Comparison of ENCODE assay signal across 1 cellular context in genomic region chr2:177187631-177188312, GRCh38.
TF ChIP-seq lines count a peak whose summit lies in the region.

No MANE protein-coding gene starts in this region.

TF ChIP-seq in HEK293, 187 proteins besides CTCF, POLR2A, EP300 and RAD21 (continued from another document and continues in another):
- TF ChIP-seq ZSCAN30 (tag by site-specific recombination; IDR thresholded peaks at IDR 0.05) (no peak), GLI4 (tag by site-specific recombination; IDR thresholded peaks at IDR 0.05) (no peak), ZBTB20 (tag by site-specific recombination; IDR thresholded peaks at IDR 0.05) (no peak), ZBTB11 (tag by site-specific recombination; conservative IDR thresholded peaks at IDR 0.05; ENCODE audit: low read depth) (no peak), ZBTB26 (tag by site-specific recombination; optimal IDR thresholded peaks at IDR 0.05) (no peak), BCL6B (tag by site-specific recombination; IDR thresholded peaks at IDR 0.05) (0 out of 2 replicates have a peak, but pooled peaks have one; percentile 38), SP3 (tag by site-specific recombination; IDR thresholded peaks at IDR 0.05) (0 out of 2 replicates have a peak, but pooled peaks have one; percentile 14), BCL11A (tag by site-specific recombination; IDR thresholded peaks at IDR 0.05; ENCODE audit: low read depth) (no peak), REPIN1 (tag by site-specific recombination; IDR thresholded peaks at IDR 0.05; ENCODE audit: low read depth) (no peak), ZSCAN18 (tag by site-specific recombination; IDR thresholded peaks at IDR 0.05) (no peak), ZNF274 (IDR thresholded peaks at IDR 0.05; ENCODE audit: low read length) (no peak), ZNF274 (tag by site-specific recombination; IDR thresholded peaks at IDR 0.05; ENCODE audit: borderline replicate concordance) (no peak), ZSCAN23 (tag by site-specific recombination; IDR thresholded peaks at IDR 0.05) (no peak), ZNF658 (tag by site-specific recombination; IDR thresholded peaks at IDR 0.05) (no peak), ZNF394 (tag by site-specific recombination; IDR thresholded peaks at IDR 0.05; ENCODE audit: borderline replicate concordance) (no peak; the same call in 1 of the 2 replicates), ZNF585B (tag by site-specific recombination; IDR thresholded peaks at IDR 0.05) (no peak), ZNF513 (tag by site-specific recombination; IDR thresholded peaks at IDR 0.05) (no peak), ZNF10 (tag by site-specific recombination; IDR thresholded peaks at IDR 0.05) (peak; percentile 72), ZNF16 (tag by site-specific recombination; IDR thresholded peaks at IDR 0.05; ENCODE audit: low read depth) (no peak), ZNF555 (tag by site-specific recombination; conservative IDR thresholded peaks at IDR 0.05) (no peak), ZNF23 (tag by site-specific recombination; IDR thresholded peaks at IDR 0.05; ENCODE audit: borderline replicate concordance) (no peak), ZNF155 (tag by site-specific recombination; IDR thresholded peaks at IDR 0.05) (no peak), ZNF623 (tag by site-specific recombination; IDR thresholded peaks at IDR 0.05) (no peak), OVOL3 (tag by site-specific recombination; IDR thresholded peaks at IDR 0.05) (no peak), ZNF621 (tag by site-specific recombination; IDR thresholded peaks at IDR 0.05) (no peak), ZNF571 (tag by site-specific recombination; IDR thresholded peaks at IDR 0.05) (no peak), ZNF302 (tag by site-specific recombination; IDR thresholded peaks at IDR 0.05; ENCODE audit: low read depth) (no peak), ELK4 (IDR thresholded peaks at IDR 0.05; ENCODE audit: borderline replicate concordance, low read depth, low read length) (no peak), ZBTB17 (tag by site-specific recombination; IDR thresholded peaks at IDR 0.05) (peak; percentile 89), ZNF473 (tag by site-specific recombination; IDR thresholded peaks at IDR 0.05) (no peak), ZNF600 (tag by site-specific recombination; IDR thresholded peaks at IDR 0.05) (no peak), ZNF626 (tag by site-specific recombination; IDR thresholded peaks at IDR 0.05) (no peak), ZNF19 (tag by site-specific recombination; IDR thresholded peaks at IDR 0.05; ENCODE audit: low read depth) (no peak), ZNF707 (tag by site-specific recombination; IDR thresholded peaks at IDR 0.05) (no peak), HOXC10 (CRISPR knock-in tag; IDR thresholded peaks at IDR 0.05) (no peak), ZBTB10 (tag by site-specific recombination; IDR thresholded peaks at IDR 0.05) (no peak), ZEB2 (tag by site-specific recombination; IDR thresholded peaks at IDR 0.05) (peak; percentile 69), ZBTB48 (tag by site-specific recombination; IDR thresholded peaks at IDR 0.05) (no peak), ZNF18 (tag by site-specific recombination; IDR thresholded peaks at IDR 0.05) (no peak), GLIS2 (tag by site-specific recombination; IDR thresholded peaks at IDR 0.05) (no peak), PATZ1 (tag by site-specific recombination; IDR thresholded peaks at IDR 0.05) (0 out of 2 replicates have a peak, but pooled peaks have one; percentile 27), ZNF645 (tag by site-specific recombination; IDR thresholded peaks at IDR 0.05) (no peak), ZNF335 (tag by site-specific recombination; conservative IDR thresholded peaks at IDR 0.05) (peak; percentile 44), ZNF311 (tag by site-specific recombination; IDR thresholded peaks at IDR 0.05; ENCODE audit: borderline replicate concordance) (no peak), ZNF629 (tag by site-specific recombination; IDR thresholded peaks at IDR 0.05) (peak; percentile 39; the same call in 1 of the 2 replicates), ZBTB21 (tag by site-specific recombination; IDR thresholded peaks at IDR 0.05) (no peak), SETDB1 (IDR thresholded peaks at IDR 0.05; ENCODE audit: insufficient read length, low read length) (no peak), ZNF677 (tag by site-specific recombination; IDR thresholded peaks at IDR 0.05) (no peak), KLF8 (tag by site-specific recombination; IDR thresholded peaks at IDR 0.05) (no peak), ZNF785 (tag by site-specific recombination; IDR thresholded peaks at IDR 0.05) (no peak), ZNF366 (tag by site-specific recombination; conservative IDR thresholded peaks at IDR 0.05) (no peak), ZFP3 (tag by site-specific recombination; IDR thresholded peaks at IDR 0.05; ENCODE audit: low read depth) (no peak)
